In genomic region chr17:39754161-39754957, GRCh38 we compare ENCODE assay signal across 8 cellular contexts. TPM values are rescaled to one million over a fixed set of nuclear protein-coding genes. Genes with fewer than 3 reads are reported as not detected.
DNase-seq lines count a peak whose midpoint lies in the region; ATAC-seq and TF ChIP-seq lines count a peak whose summit lies in the region.

No MANE protein-coding gene starts in this region.

- H3K4me2 ChIP-seq in mammary epithelial cell (ENCODE audit: insufficient read depth, low read depth, low read length) = peak overlapping the region; percentile 98

- no TSS peak for BruUV-seq in mammary epithelial cell (replicated peaks; lab: Mats Ljungman, UMichigan)

- H3K9ac ChIP-seq in mammary epithelial cell (ENCODE audit: insufficient read depth, low read length) = peak overlapping the region; percentile 56

- peaks cover 21% of the 10 kb centered on the region for H3K4me1 ChIP-seq in mammary epithelial cell (ENCODE audit: insufficient read depth, low read length)

- dilution Hi-C loops in mammary epithelial cell (cut with HindIII; ENCODE audit: low sequenced_read_pairs) = no loop called here

- no peaks in the 10 kb centered on the region for H4K20me1 ChIP-seq in mammary epithelial cell (ENCODE audit: insufficient read depth, low read length)

- ATAC-seq in GM18868 (IDR thresholded peaks at IDR 0.05; ENCODE audit: unreplicated experiment) = peak; percentile 66
- peak; percentile 54 for ATAC-seq in HG03097 (IDR thresholded peaks at IDR 0.05; ENCODE audit: low FRiP score, unreplicated experiment)

- H3K79me2 ChIP-seq in mammary epithelial cell (ENCODE audit: insufficient read depth, low read length) = no peaks in the 10 kb centered on the region

- H2AFZ ChIP-seq in mammary epithelial cell (ENCODE audit: low read depth, low read length) = peak overlapping the region; percentile 97

- intact Hi-C loops in mammary epithelial cell (cut with micrococcal nuclease) = loop anchor here (1.0 to 10.0 kb wide), 6 partner anchors 24 to 550 kb away; partner anchors contain the start of genes IKZF3, MIEN1 and RPL19

- peaks cover 2% of the 10 kb centered on the region for H3K27me3 ChIP-seq in mammary epithelial cell (ENCODE audit: insufficient read depth, low read length)

- TF ChIP-seq CTCF in WI38 (IDR thresholded peaks at IDR 0.05; ENCODE audit: low read depth, low read length) = peak; percentile 50; the same call in 1 of the 2 replicates
- peak; percentile 66 to 86 for TF ChIP-seq CTCF in mammary epithelial cell (conservative IDR thresholded peaks at IDR 0.05 in 1 of 2, IDR thresholded peaks at IDR 0.05 in 1 of 2; ENCODE audit: extremely low read depth in 1 of 2, insufficient read depth in 1 of 2, low read depth in 1 of 2, low read length in 2 of 2)

- H3K4me3 ChIP-seq in WI38 (ENCODE audit: low read depth, low read length) = peak overlapping the region; percentile 67
- H3K4me3 ChIP-seq in mammary epithelial cell (replicated peaks in 1 of 3; ENCODE audit: insufficient read depth in 1 of 3, low read depth in 2 of 3, low read length in 3 of 3) = peak overlapping the region; percentile 67 to 76 (median 73)

- in situ Hi-C loops in mammary epithelial cell (cut with MboI; ENCODE audit: low sequenced_read_pairs in 2 of 2) = loop anchor here in 1 of 2 donors (5.0 kb wide), 1 partner anchor 132 kb away; no protein-coding TSS in a partner anchor

- no peaks in the 10 kb centered on the region for H3K36me3 ChIP-seq in mammary epithelial cell (ENCODE audit: insufficient read depth, low read length)

- no CpG with 5 or more reads among the region's 91 CpGs for WGBS in mammary epithelial cell (ENCODE audit: low coverage, missing lambda C conversion rate)

- peak overlapping the region; percentile 29 for H3K27ac ChIP-seq in mammary epithelial cell (ENCODE audit: insufficient read depth, low read depth, low read length)

- DNase-seq in AG08395 (ENCODE audit: low spot score) = peak; percentile 98
- peak; percentile 79 for DNase-seq in NCI-H2171 treated with DMSO at 0.1 percent for 48 hours (lab: John Stamatoyannopoulos, UW)
- DNase-seq in mammary epithelial cell = peak; percentile 82
- peak; percentile 74 for DNase-seq in iris pigment epithelial cell (ENCODE audit: low read depth)
- DNase-seq in stimulated activated CD4-positive, alpha-beta T cell treated with anti-CD3 and anti-CD28 coated beads, Interleukin-12 subunit alpha, Interleukin-12 subunit beta, amount 100 ng/mL, for 24 hours (ENCODE audit: low read depth in 2 of 2) = peak; percentile 89 to 90

- CTCF ChIA-PET in mammary epithelial cell (lab: Charles Lee; ENCODE audit: low non-redundant PET) = interaction anchor here (0.6 to 0.7 kb wide), 2 partner anchors 67 to 133 kb away, joined by 4 read pairs; no protein-coding TSS in a partner anchor

- H3K9me3 ChIP-seq in mammary epithelial cell (replicated peaks; ENCODE audit: insufficient read depth, low read length) = no peaks in the 10 kb centered on the region

RNA-seq across cellular contexts. Expression of gene GRB7, which starts 16.6 kb away (rescaled TPM):
- 10 to 100 TPM in 1 of 2 donors, 1 to 10 TPM in 1; 1.5 to 18.2 TPM for total RNA-seq in mammary epithelial cell
- 9.9 TPM for polyA plus RNA-seq in mammary epithelial cell
- 9.1 TPM for polyA minus RNA-seq in mammary epithelial cell

RNA-seq across cellular contexts. Expression of gene MIEN1, which starts 24.0 kb away (rescaled TPM):
- 10 to 100 TPM; 10.2 to 36.8 TPM for total RNA-seq in mammary epithelial cell
- polyA plus RNA-seq in mammary epithelial cell = 47.4 TPM
- 29.8 TPM for polyA minus RNA-seq in mammary epithelial cell

RNA-seq across cellular contexts. Expression of gene ERBB2, which starts 54.5 kb away (rescaled TPM):
- total RNA-seq in mammary epithelial cell = 10 to 100 TPM; 54.3 to 66.5 TPM
- 28.4 TPM for polyA plus RNA-seq in mammary epithelial cell
- polyA minus RNA-seq in mammary epithelial cell = 222 TPM

Comparison
In these comparisons a context has a peak if more than half of its experiments do, and no peak if none do; other contexts are left out.
1. Peak in every context shown above with its lines: DNase-seq, ATAC-seq, H3K4me3 ChIP-seq and H3K27ac ChIP-seq.